Comparison of ENCODE assay signal across 13 cellular contexts in the genomic region with DNA sequence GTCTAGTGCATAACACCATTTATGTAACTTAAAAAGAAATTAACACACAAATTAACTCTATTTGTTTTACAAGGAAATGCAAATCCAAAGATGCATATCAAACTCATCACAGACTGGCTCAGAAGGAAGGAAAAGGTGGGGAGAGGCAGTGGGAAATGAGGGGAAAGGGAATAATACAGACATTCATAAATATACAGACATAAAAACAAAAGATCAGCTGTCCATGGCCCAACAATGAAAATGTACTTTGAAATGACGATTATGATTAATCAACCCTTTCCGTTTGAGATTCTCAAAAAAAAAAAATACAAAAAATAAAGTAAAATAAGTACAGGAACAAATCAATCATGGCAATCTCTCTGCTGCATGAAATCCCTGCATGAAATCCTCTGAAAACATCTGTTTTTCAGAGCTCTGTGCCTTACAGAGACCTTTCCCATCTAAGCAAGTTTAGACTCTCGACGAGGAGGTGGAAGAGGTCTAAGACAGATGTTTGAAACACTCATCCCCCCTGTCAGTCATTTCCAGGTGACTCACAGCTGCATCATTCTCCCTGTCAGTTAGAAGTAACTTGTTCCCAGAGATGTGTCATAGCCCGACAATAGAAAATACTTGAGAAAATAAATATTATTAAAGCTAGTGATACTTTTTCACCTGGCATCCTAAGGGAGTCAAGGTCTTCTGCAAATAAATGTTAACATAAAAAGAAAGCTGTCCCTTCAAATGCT. TPM values are rescaled to one million over a fixed set of nuclear protein-coding genes. Genes with fewer than 3 reads are reported as not detected.
A peak's percentile ranks its signal among the peaks of the same experiment; 100 is the strongest.
DNase-seq lines count a peak whose midpoint lies in the region; TF ChIP-seq lines count a peak whose summit lies in the region.
"Had no signal": no experiment of that assay in that cellular context is flagged by ENCODE, and none has a peak within 500 bp of the region (broad histone marks: within the 10 kb centered on the region; RNA-seq: fewer than 3 reads in every experiment).

No MANE protein-coding gene starts in this region.

- peak overlapping the region; percentile 59 for H3K4me2 ChIP-seq in skeletal muscle satellite cell (ENCODE audit: low read length)
- H3K4me2 ChIP-seq: hepatocyte, KMS-11 had no signal

- H3K4me1 ChIP-seq in SJSA1 (replicated peaks) (peaks cover 28% of the 10 kb centered on the region), skeletal muscle satellite cell (ENCODE audit: control insufficient read depth, insufficient read depth, low read length) (peaks cover 16% of the 10 kb centered on the region)
- H3K4me1 ChIP-seq: pancreas had no signal

- no peak overlapping the region for H3K27ac ChIP-seq in SJSA1
- H3K27ac ChIP-seq: hepatocyte, KMS-11, pancreas had no signal

- POLR2A ChIA-PET in HEK293T (lab: Yijun Ruan, JAX) = no interaction called here

- CTCF ChIA-PET in HEK293T (lab: Yijun Ruan, JAX) = no interaction called here

- H3K27me3 ChIP-seq in SJSA1 (replicated peaks) (no peaks in the 10 kb centered on the region), skeletal muscle satellite cell (ENCODE audit: control insufficient read depth, insufficient read depth, low read length) (no peaks in the 10 kb centered on the region)
- H3K27me3 ChIP-seq: hepatocyte, pancreas had no signal

- H3K9me3 ChIP-seq in SJSA1 (replicated peaks) (no peaks in the 10 kb centered on the region), skeletal muscle satellite cell (replicated peaks; ENCODE audit: low read length) (no peaks in the 10 kb centered on the region)
- H3K9me3 ChIP-seq: pancreas had no signal

- TF ChIP-seq POLR2A in erythroblast (IDR thresholded peaks at IDR 0.05; ENCODE audit: low read length) = no peak

- H3K4me3 ChIP-seq in SJSA1 (no peak overlapping the region), skeletal muscle satellite cell (ENCODE audit: low read length) (peak overlapping the region; percentile 25)
- H3K4me3 ChIP-seq: hepatocyte, lung, pancreas had no signal

- H3K9ac ChIP-seq in skeletal muscle satellite cell (ENCODE audit: low read depth, low read length) = no peak overlapping the region
- H3K9ac ChIP-seq: KMS-11 had no signal

- DNase-seq in HEK293T (ENCODE audit: extremely low spot score) = no peak
- peak; percentile 59 to 70 for DNase-seq in SJSA1 (ENCODE audit: low read depth in 1 of 2, low spot score in 2 of 2)
- peak; percentile 15 for DNase-seq in fibroblast of peridontal ligament (ENCODE audit: extremely low read depth)
- DNase-seq in erythroblast (lab: John Stamatoyannopoulos, UW) = no peak
- no peak for DNase-seq in NCI-H146 (lab: John Stamatoyannopoulos, UW)
- DNase-seq in NCI-H748 (lab: John Stamatoyannopoulos, UW; ENCODE audit: unreplicated experiment) = no peak
- DNase-seq: pancreas; stimulated activated CD4-positive, alpha-beta T cell treated with anti-CD3 and anti-CD28 coated beads, Interleukin-4, amount 100 ng/mL, for 1 hour; stimulated activated naive CD4-positive, alpha-beta T cell had no signal

- H3K36me3 ChIP-seq in SJSA1 (no peaks in the 10 kb centered on the region), skeletal muscle satellite cell (ENCODE audit: insufficient read depth, low read length) (no peaks in the 10 kb centered on the region)
- H3K36me3 ChIP-seq: pancreas had no signal

TF ChIP-seq in HEK293T, 16 proteins besides CTCF, POLR2A, EP300 and RAD21:
- TF ChIP-seq SUZ12 (IDR thresholded peaks at IDR 0.05) (no peak), BHLHE40 (IDR thresholded peaks at IDR 0.05; ENCODE audit: borderline replicate concordance) (no peak), FOXM1 (IDR thresholded peaks at IDR 0.05; ENCODE audit: borderline replicate concordance) (no peak), FOXA1 (IDR thresholded peaks at IDR 0.05) (no peak), HDGF (IDR thresholded peaks at IDR 0.05; ENCODE audit: borderline replicate concordance) (no peak)
- TF ChIP-seq, protein P1, sequence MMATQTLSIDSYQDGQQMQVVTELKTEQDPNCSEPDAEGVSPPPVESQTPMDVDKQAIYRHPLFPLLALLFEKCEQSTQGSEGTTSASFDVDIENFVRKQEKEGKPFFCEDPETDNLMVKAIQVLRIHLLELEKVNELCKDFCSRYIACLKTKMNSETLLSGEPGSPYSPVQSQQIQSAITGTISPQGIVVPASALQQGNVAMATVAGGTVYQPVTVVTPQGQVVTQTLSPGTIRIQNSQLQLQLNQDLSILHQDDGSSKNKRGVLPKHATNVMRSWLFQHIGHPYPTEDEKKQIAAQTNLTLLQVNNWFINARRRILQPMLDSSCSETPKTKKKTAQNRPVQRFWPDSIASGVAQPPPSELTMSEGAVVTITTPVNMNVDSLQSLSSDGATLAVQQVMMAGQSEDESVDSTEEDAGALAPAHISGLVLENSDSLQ (IDR thresholded peaks at IDR 0.05) = 0 out of 2 replicates have a peak, but pooled peaks have one; percentile 16
TF ChIP-seq in HEK293T: peak in this region for 1.

RNA-seq across cellular contexts. Expression of a gene that starts 41.4 kb away (rescaled TPM):
- total RNA-seq in SJSA1 (2014; rRNA removed; shearing (Covaris generic)) = 0.13 and 0.82 TPM in 2 replicates
- 1.8 and 4.4 TPM in 2 replicates for total RNA-seq in skeletal muscle satellite cell (2012; rRNA removed)

Comparison
In these comparisons a context has a peak if more than half of its experiments do, and no peak if none do; other contexts are left out.
1. DNase-seq: peak in SJSA1 (2 of 2) and fibroblast of peridontal ligament (single experiment); none in HEK293T (single experiment), erythroblast (0 of 2), NCI-H146 (single experiment) and NCI-H748 (single experiment).